11 cellular contexts compared by ENCODE assay signal in the genomic region with DNA sequence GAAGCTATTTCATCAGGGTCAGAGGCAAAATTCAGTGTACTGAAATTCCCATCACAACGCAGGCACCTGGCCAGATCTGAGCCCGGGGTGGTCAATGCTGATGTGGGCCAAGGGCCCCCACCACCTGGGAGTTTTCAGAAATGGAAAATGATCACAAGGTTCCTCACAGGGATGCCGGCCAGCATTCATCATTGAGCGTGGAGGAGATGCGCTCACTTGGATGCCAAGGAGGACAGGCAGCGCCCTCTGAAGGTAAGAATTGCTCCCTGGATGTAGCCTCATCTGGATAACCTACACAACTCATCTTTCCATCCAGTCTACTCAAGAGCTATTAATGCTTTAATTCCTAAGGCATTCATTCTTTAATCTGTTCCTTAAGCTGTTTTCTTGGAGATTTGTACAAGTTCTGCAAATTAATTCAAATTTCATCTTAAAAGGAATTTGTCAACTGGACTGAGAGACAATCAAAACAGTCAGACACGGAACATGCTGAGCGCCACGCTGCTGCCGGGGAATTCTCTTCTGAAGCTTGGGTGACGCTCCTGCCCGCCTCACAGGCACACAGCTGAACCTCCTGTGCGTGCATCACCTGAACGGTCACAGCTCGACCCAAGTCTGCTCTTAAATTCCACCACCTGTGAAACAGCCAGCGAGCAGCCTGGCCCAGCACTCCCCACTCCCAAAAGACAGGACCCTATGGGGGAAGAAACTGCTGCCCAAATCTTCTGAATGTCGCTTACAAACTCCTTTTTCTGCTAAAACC.
DNase-seq lines count a peak whose midpoint lies in the region; ATAC-seq, FAIRE-seq and TF ChIP-seq lines count a peak whose summit lies in the region.
"Had no signal": no experiment of that assay in that cellular context is flagged by ENCODE, and none has a peak within 500 bp of the region (broad histone marks: within the 10 kb centered on the region; RNA-seq: fewer than 3 reads in every experiment).

No MANE protein-coding gene starts in this region.

- ATAC-seq in GM18502 (IDR thresholded peaks at IDR 0.05; ENCODE audit: poor library complexity, unreplicated experiment) (no peak), GM21528 (IDR thresholded peaks at IDR 0.05; ENCODE audit: low FRiP score, unreplicated experiment) (no peak)

- H3K27me3 Mint-ChIP-seq in activated T-cell treated with anti-CD3 and anti-CD28 coated beads, Interleukin-2, amount 50 U/mL, for 24 hours: no peaks in the 10 kb centered on the region

- no peak for FAIRE-seq in H54 (lab: Jason Lieb, UNC)

- H3K36me3 Mint-ChIP-seq in activated T-cell treated with anti-CD3 and anti-CD28 coated beads, Interleukin-2, amount 50 U/mL, for 24 hours (ENCODE audit: low read depth): peaks cover 60% of the 10 kb centered on the region

- DNase-seq in activated T-cell treated with anti-CD3 and anti-CD28 coated beads, Interleukin-2, amount 50 U/mL, for 24 hours: peak; percentile 9
- no peak for DNase-seq in activated T-cell treated with anti-CD3 and anti-CD28 coated beads, Interleukin-2, amount 50 U/mL, for 1 hour
- DNase-seq in left kidney (ENCODE audit: low read depth, low spot score) (peak; percentile 41), H54 (ENCODE audit: insufficient read length, low spot score) (no peak)
- DNase-seq: NCI-H1092 treated with DMSO at 0.1 percent for 48 hours had no signal

- H3K4me3 Mint-ChIP-seq in activated T-cell treated with anti-CD3 and anti-CD28 coated beads, Interleukin-2, amount 50 U/mL, for 24 hours: no peak overlapping the region

- H3K9me3 Mint-ChIP-seq in activated T-cell treated with anti-CD3 and anti-CD28 coated beads, Interleukin-2, amount 50 U/mL, for 24 hours: no peaks in the 10 kb centered on the region

- no peak for TF ChIP-seq POLR2A in H54 (IDR thresholded peaks at IDR 0.05; ENCODE audit: low read depth, low read length)

- H3K27ac Mint-ChIP-seq in activated T-cell treated with anti-CD3 and anti-CD28 coated beads, Interleukin-2, amount 50 U/mL, for 24 hours: no peak overlapping the region

- H3K4me1 Mint-ChIP-seq in activated T-cell treated with anti-CD3 and anti-CD28 coated beads, Interleukin-2, amount 50 U/mL, for 24 hours (ENCODE audit: low read depth): peaks cover 17% of the 10 kb centered on the region

- H3K27ac ChIP-seq in angular gyrus (ENCODE audit: low read depth, low read length) (peak overlapping the region; percentile 87), temporal lobe (ENCODE audit: low read depth, low read length) (peak overlapping the region; percentile 82)
- H3K27ac ChIP-seq: ascending aorta, BLaER1 had no signal

Comparison
In these comparisons a context has a peak if more than half of its experiments do, and no peak if none do; other contexts are left out.
1. DNase-seq: peak in activated T-cell treated with anti-CD3 and anti-CD28 coated beads, Interleukin-2, amount 50 U/mL, for 24 hours (single experiment) and left kidney (single experiment); none in activated T-cell treated with anti-CD3 and anti-CD28 coated beads, Interleukin-2, amount 50 U/mL, for 1 hour (single experiment) and H54 (single experiment).